In genomic region chr11:67428052-67429001, GRCh38 we compare ENCODE assay signal across 8 cellular contexts.
DNase-seq lines count a peak whose midpoint lies in the region; ATAC-seq and FAIRE-seq lines count a peak whose summit lies in the region.

RPS6KB2 (plus strand) TSS chr11:67428494; CDS start chr11:67428546, 52 bp downstream.

- peak; percentile 33 for FAIRE-seq in islet of Langerhans (lab: Jason Lieb, UNC)

- DNase-seq in AG08395 (ENCODE audit: low spot score), result peak; percentile 100
- DNase-seq in NCI-H446 treated with DMSO at 0.1 percent for 48 hours (lab: John Stamatoyannopoulos, UW), result peak; percentile 94
- DNase-seq in cerebellar cortex (ENCODE audit: low spot score), result peak; percentile 98
- peak; percentile 99 for DNase-seq in stimulated activated CD4-positive, alpha-beta T cell treated with anti-CD3 and anti-CD28 coated beads, Interleukin-12 subunit alpha, Interleukin-12 subunit beta, amount 100 ng/mL, for 4 hours

- peak; percentile 77 for ATAC-seq in GM19023 (IDR thresholded peaks at IDR 0.05; ENCODE audit: unreplicated experiment)
- ATAC-seq in HG03342 (IDR thresholded peaks at IDR 0.05; ENCODE audit: unreplicated experiment), result peak; percentile 72
- peak; percentile 88 to 90 for ATAC-seq in activated CD4-positive, CD25-positive, alpha-beta regulatory T cell treated with anti-CD3 and anti-CD28 coated beads, Interleukin-2, amount 50 U/mL, for 24 hours

Comparison
In these comparisons a context has a peak if more than half of its experiments do, and no peak if none do; other contexts are left out.
1. Peak in every context shown above with its lines: DNase-seq and ATAC-seq.